Comparison of ENCODE assay signal across 1 cellular context in genomic region chr13:91747164-91747563, GRCh38.
A peak's percentile ranks its signal among the peaks of the same experiment; 100 is the strongest.
TF ChIP-seq lines count a peak whose summit lies in the region.

No MANE protein-coding gene starts in this region.

TF ChIP-seq in HepG2, 621 proteins besides CTCF, POLR2A, EP300 and RAD21 (continued from another document):
- TF ChIP-seq THAP9 (CRISPR knock-in tag; IDR thresholded peaks at IDR 0.05; ENCODE audit: borderline replicate concordance) (no peak), NR3C1 (CRISPR knock-in tag; IDR thresholded peaks at IDR 0.05) (no peak), NPAS2 (CRISPR knock-in tag; IDR thresholded peaks at IDR 0.05; ENCODE audit: borderline replicate concordance) (no peak), ZIK1 (CRISPR knock-in tag; IDR thresholded peaks at IDR 0.05; ENCODE audit: borderline replicate concordance, low read depth) (no peak), ZNF597 (CRISPR knock-in tag; IDR thresholded peaks at IDR 0.05) (no peak), DMAP1 (CRISPR knock-in tag; IDR thresholded peaks at IDR 0.05) (no peak), MAFF (IDR thresholded peaks at IDR 0.05; ENCODE audit: low read depth, low read length) (no peak), RAD51 (IDR thresholded peaks at IDR 0.05; ENCODE audit: borderline replicate concordance) (peak; percentile 49; the same call in 1 of the 2 replicates), ZBTB7B (CRISPR knock-in tag; IDR thresholded peaks at IDR 0.05) (no peak), CEBPB (IDR thresholded peaks at IDR 0.05; ENCODE audit: borderline replicate concordance, low read depth, low read length) (peak; percentile 60; the same call in 1 of the 2 replicates), ZNF468 (CRISPR knock-in tag; IDR thresholded peaks at IDR 0.05) (no peak), RFX3 (CRISPR knock-in tag; IDR thresholded peaks at IDR 0.05) (no peak), FOXA1 (IDR thresholded peaks at IDR 0.05) (no peak), FOXA1 (CRISPR knock-in tag; IDR thresholded peaks at IDR 0.05) (0 out of 2 replicates have a peak, but pooled peaks have one; percentile 26), ZFP90 (CRISPR knock-in tag; IDR thresholded peaks at IDR 0.05; ENCODE audit: borderline replicate concordance) (peak; percentile 99; the same call in 1 of the 2 replicates), ZNF235 (CRISPR knock-in tag; IDR thresholded peaks at IDR 0.05; ENCODE audit: borderline replicate concordance) (no peak), TCF12 (IDR thresholded peaks at IDR 0.05) (no peak), TCF12 (CRISPR knock-in tag; IDR thresholded peaks at IDR 0.05) (no peak), DNMT1 (CRISPR knock-in tag; IDR thresholded peaks at IDR 0.05) (no peak), PAX8 (CRISPR knock-in tag; IDR thresholded peaks at IDR 0.05; ENCODE audit: borderline replicate concordance) (no peak), ZNF331 (CRISPR knock-in tag; IDR thresholded peaks at IDR 0.05) (peak; percentile 24; the same call in 1 of the 2 replicates), PHF8 (CRISPR knock-in tag; IDR thresholded peaks at IDR 0.05) (no peak)
- TF ChIP-seq, protein P1, sequence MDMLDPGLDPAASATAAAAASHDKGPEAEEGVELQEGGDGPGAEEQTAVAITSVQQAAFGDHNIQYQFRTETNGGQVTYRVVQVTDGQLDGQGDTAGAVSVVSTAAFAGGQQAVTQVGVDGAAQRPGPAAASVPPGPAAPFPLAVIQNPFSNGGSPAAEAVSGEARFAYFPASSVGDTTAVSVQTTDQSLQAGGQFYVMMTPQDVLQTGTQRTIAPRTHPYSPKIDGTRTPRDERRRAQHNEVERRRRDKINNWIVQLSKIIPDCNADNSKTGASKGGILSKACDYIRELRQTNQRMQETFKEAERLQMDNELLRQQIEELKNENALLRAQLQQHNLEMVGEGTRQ (IDR thresholded peaks at IDR 0.05; ENCODE audit: low read depth, low read length) = peak; percentile 71
- TF ChIP-seq, protein P1 (CRISPR knock-in tag; IDR thresholded peaks at IDR 0.05; ENCODE audit: borderline replicate concordance) = no peak; the same call in 1 of the 2 replicates
TF ChIP-seq in HepG2: peak in this region for 7.
